Comparison of ENCODE assay signal across 1 cellular context in the genomic region with DNA sequence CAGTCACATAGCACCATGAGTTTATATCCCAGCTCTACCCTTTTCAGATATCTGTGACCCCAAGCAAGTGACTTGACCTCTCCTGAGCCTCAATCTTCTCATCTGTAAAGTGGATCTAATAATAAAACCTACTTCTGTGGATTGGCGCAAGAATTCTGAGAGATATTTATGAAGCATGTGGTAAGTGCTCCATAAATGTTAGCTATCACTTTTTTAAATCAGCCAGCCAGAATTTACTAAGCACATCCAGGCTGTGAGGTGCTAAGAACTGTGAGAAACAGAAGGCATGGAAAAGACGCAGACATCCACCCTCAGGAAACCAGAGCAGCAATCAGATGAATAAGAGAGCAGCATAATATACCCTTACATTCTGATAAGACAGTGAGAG.
TF ChIP-seq lines count a peak whose summit lies in the region.

No MANE protein-coding gene starts in this region.

TF ChIP-seq in H1, 55 proteins besides CTCF, POLR2A, EP300 and RAD21:
- TF ChIP-seq, protein P1, sequence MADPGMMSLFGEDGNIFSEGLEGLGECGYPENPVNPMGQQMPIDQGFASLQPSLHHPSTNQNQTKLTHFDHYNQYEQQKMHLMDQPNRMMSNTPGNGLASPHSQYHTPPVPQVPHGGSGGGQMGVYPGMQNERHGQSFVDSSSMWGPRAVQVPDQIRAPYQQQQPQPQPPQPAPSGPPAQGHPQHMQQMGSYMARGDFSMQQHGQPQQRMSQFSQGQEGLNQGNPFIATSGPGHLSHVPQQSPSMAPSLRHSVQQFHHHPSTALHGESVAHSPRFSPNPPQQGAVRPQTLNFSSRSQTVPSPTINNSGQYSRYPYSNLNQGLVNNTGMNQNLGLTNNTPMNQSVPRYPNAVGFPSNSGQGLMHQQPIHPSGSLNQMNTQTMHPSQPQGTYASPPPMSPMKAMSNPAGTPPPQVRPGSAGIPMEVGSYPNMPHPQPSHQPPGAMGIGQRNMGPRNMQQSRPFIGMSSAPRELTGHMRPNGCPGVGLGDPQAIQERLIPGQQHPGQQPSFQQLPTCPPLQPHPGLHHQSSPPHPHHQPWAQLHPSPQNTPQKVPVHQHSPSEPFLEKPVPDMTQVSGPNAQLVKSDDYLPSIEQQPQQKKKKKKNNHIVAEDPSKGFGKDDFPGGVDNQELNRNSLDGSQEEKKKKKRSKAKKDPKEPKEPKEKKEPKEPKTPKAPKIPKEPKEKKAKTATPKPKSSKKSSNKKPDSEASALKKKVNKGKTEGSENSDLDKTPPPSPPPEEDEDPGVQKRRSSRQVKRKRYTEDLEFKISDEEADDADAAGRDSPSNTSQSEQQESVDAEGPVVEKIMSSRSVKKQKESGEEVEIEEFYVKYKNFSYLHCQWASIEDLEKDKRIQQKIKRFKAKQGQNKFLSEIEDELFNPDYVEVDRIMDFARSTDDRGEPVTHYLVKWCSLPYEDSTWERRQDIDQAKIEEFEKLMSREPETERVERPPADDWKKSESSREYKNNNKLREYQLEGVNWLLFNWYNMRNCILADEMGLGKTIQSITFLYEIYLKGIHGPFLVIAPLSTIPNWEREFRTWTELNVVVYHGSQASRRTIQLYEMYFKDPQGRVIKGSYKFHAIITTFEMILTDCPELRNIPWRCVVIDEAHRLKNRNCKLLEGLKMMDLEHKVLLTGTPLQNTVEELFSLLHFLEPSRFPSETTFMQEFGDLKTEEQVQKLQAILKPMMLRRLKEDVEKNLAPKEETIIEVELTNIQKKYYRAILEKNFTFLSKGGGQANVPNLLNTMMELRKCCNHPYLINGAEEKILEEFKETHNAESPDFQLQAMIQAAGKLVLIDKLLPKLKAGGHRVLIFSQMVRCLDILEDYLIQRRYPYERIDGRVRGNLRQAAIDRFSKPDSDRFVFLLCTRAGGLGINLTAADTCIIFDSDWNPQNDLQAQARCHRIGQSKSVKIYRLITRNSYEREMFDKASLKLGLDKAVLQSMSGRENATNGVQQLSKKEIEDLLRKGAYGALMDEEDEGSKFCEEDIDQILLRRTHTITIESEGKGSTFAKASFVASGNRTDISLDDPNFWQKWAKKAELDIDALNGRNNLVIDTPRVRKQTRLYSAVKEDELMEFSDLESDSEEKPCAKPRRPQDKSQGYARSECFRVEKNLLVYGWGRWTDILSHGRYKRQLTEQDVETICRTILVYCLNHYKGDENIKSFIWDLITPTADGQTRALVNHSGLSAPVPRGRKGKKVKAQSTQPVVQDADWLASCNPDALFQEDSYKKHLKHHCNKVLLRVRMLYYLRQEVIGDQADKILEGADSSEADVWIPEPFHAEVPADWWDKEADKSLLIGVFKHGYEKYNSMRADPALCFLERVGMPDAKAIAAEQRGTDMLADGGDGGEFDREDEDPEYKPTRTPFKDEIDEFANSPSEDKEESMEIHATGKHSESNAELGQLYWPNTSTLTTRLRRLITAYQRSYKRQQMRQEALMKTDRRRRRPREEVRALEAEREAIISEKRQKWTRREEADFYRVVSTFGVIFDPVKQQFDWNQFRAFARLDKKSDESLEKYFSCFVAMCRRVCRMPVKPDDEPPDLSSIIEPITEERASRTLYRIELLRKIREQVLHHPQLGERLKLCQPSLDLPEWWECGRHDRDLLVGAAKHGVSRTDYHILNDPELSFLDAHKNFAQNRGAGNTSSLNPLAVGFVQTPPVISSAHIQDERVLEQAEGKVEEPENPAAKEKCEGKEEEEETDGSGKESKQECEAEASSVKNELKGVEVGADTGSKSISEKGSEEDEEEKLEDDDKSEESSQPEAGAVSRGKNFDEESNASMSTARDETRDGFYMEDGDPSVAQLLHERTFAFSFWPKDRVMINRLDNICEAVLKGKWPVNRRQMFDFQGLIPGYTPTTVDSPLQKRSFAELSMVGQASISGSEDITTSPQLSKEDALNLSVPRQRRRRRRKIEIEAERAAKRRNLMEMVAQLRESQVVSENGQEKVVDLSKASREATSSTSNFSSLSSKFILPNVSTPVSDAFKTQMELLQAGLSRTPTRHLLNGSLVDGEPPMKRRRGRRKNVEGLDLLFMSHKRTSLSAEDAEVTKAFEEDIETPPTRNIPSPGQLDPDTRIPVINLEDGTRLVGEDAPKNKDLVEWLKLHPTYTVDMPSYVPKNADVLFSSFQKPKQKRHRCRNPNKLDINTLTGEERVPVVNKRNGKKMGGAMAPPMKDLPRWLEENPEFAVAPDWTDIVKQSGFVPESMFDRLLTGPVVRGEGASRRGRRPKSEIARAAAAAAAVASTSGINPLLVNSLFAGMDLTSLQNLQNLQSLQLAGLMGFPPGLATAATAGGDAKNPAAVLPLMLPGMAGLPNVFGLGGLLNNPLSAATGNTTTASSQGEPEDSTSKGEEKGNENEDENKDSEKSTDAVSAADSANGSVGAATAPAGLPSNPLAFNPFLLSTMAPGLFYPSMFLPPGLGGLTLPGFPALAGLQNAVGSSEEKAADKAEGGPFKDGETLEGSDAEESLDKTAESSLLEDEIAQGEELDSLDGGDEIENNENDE (IDR thresholded peaks at IDR 0.05; ENCODE audit: insufficient replicate concordance, low read length) = no peak
- TF ChIP-seq KDM5A (IDR thresholded peaks at IDR 0.05; ENCODE audit: low read length) = no peak
- TF ChIP-seq HDAC6 (IDR thresholded peaks at IDR 0.05; ENCODE audit: low read depth, low read length) = no peak
TF ChIP-seq in H1: peak in this region for 0.
